28 cellular contexts compared by ENCODE assay signal in genomic region chr10:48910557-48910956, GRCh38. TPM values are rescaled to one million over a fixed set of nuclear protein-coding genes. Genes with fewer than 3 reads are reported as not detected.
"Had no signal": no experiment of that assay in that cellular context is flagged by ENCODE, and none has a peak within 500 bp of the region (broad histone marks: within the 10 kb centered on the region; RNA-seq: fewer than 3 reads in every experiment).

No MANE protein-coding gene starts in this region.

- H3K9me3 ChIP-seq: SK-N-SH had no signal

- H3K27ac ChIP-seq: RWPE1 had no signal

- H3K9ac ChIP-seq: SK-N-SH had no signal

- DNase-seq: KBM-7; MV-4-11; NCI-H1048; NCI-H1105; NCI-H1417; NCI-H1436 treated with DMSO at 0.1 percent for 48 hours; NCI-H1694 treated with DMSO at 0.1 percent for 48 hours; NCI-H1930; NCI-H2081; NCI-H2107; NCI-H2171; NCI-H226; NCI-H446; NCI-H510A; NCI-H524 treated with DMSO at 0.1 percent for 48 hours; NCI-H69; NCI-H774; NK-92 treated with Interleukin-12 subunit alpha and Interleukin-12 subunit beta, amount 100 ng/mL, for 24 hours; PC-3; SHP77; SK-N-SH had no signal

- ATAC-seq: Panc1, PC-3 had no signal

RNA-seq across cellular contexts. Expression of gene LRRC18, which starts 29.1 kb away (rescaled TPM):
- total RNA-seq: HT-29, LHCN-M2, MCF 10A, OCI-LY7, PC-3, SK-MEL-5 had no signal
- polyA plus RNA-seq: SK-N-SH had no signal
